8 cellular contexts compared by ENCODE assay signal in the genomic region with DNA sequence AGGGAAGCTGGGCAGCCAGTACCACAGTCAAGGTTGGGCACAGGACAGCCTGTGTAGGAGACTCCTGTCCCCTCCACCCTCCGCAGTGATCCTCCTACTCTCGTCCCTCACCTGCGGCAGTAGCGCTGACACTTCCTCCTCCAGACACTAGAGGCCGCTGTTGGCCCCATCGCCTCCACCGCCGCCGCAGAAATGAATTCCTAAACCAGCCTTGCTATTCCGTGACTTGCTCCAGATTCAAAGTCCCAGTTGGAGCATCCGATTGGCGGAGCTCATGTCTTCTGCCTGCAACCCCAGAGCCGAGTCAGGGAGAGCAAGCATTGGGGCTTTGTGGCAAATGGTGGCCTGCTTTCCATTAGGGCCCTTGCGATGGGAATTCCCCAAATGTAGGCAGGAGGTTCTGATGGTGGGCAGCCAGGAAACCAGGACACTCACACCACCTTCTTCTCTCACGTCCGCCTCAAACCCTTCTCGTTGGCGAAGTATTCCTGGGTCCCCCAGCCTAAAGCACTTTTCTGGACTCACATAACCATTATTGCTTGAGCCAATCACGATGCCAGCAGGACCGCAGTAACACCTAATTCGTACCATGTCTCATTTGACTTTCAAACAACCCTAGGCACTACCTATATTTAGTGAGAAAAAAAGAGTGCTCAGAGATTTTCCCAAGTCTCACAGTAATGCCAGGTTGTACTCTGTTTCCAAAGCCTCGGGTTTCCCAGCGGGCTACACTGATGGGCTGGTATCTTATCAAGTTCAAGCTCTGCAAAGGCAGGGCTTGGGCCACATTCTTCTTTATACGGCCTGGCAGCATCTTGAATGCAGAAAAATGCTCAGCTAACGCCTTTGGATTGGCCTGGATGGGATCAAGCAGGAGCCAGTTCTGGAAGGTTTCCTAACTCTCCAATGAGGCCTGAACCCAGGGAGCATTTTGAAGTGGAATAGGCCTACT. TPM values are rescaled to one million over a fixed set of nuclear protein-coding genes. Genes with fewer than 3 reads are reported as not detected.
DNase-seq lines count a peak whose midpoint lies in the region; ATAC-seq, FAIRE-seq and TF ChIP-seq lines count a peak whose summit lies in the region.

No MANE protein-coding gene starts in this region.

- peak; percentile 92 for TF ChIP-seq CTCF in WERI-Rb-1 (IDR thresholded peaks at IDR 0.05; ENCODE audit: low read depth, low read length)
- TF ChIP-seq CTCF in kidney (IDR thresholded peaks at IDR 0.05; ENCODE audit: borderline replicate concordance, extremely low read depth, insufficient read depth), result peak; percentile 91

- peak overlapping the region; percentile 67 to 85 for H3K9ac ChIP-seq in kidney (ENCODE audit: low read length in 2 of 2)

- ATAC-seq in HG02610 (IDR thresholded peaks at IDR 0.05; ENCODE audit: unreplicated experiment), result peak; percentile 18
- no peak for ATAC-seq in HG03039 (IDR thresholded peaks at IDR 0.05; ENCODE audit: unreplicated experiment)

- peak overlapping the region; percentile 64 for H3K4me3 ChIP-seq in WERI-Rb-1 (ENCODE audit: low read depth, low read length)
- H3K4me3 ChIP-seq in kidney (ENCODE audit: low read length in 2 of 2), result peak overlapping the region; percentile 58 to 92

- no peak for FAIRE-seq in kidney (lab: Jason Lieb, UNC)

- DNase-seq in Daoy (ENCODE audit: low read depth) (peak; percentile 80), NCI-H2107 treated with DMSO at 0.1 percent for 48 hours (lab: John Stamatoyannopoulos, UW; ENCODE audit: unreplicated experiment) (peak; percentile 69), WERI-Rb-1 (peak; percentile 87), caudate nucleus (lab: John Stamatoyannopoulos, UW) (peak in 58 of 61 donors; percentile 31 to 92 (median 76)), kidney (peak; percentile 85)
- DNase-seq in stimulated activated CD4-positive, alpha-beta T cell treated with anti-CD3 and anti-CD28 coated beads, Interleukin-15, amount 100 ng/mL, for 48 hours (ENCODE audit: low read depth in 2 of 2), result peak; percentile 49 to 65

- H3K27me3 ChIP-seq in WERI-Rb-1 (ENCODE audit: insufficient read depth, low read depth, severe bottlenecking), result no peaks in the 10 kb centered on the region

- peaks cover 16 to 21% of the 10 kb centered on the region in 2 donors for H3K4me1 ChIP-seq in kidney (ENCODE audit: control insufficient read depth in 1 of 2, insufficient read depth in 1 of 2, low read depth in 1 of 2, low read length in 2 of 2)

- intact Hi-C loops in kidney (cut with DNase I), result no loop called here

- H3K27ac ChIP-seq in WERI-Rb-1 (peak overlapping the region; percentile 89), caudate nucleus (ENCODE audit: low read depth, low read length) (peak overlapping the region; percentile 100), kidney (ENCODE audit: low read depth in 2 of 2, low read length in 2 of 2) (peak overlapping the region; percentile 93 to 97)

- H3K36me3 ChIP-seq in WERI-Rb-1 (peaks cover 27% of the 10 kb centered on the region), kidney (ENCODE audit: control insufficient read depth in 1 of 2, insufficient read depth in 2 of 2, low read length in 2 of 2) (peaks cover 8 to 15% of the 10 kb centered on the region in 2 donors)

- H3K9me3 ChIP-seq in WERI-Rb-1 (ENCODE audit: severe bottlenecking) (no peaks in the 10 kb centered on the region), kidney (ENCODE audit: control insufficient read depth in 1 of 2, low read length in 2 of 2) (no peaks in the 10 kb centered on the region)

RNA-seq across cellular contexts. Expression of a gene that starts 1.2 kb away (rescaled TPM):
- total RNA-seq in Daoy (2014; rRNA removed; shearing (Covaris generic)), result 19.9 and 20.2 TPM in 2 replicates
- total RNA-seq in kidney, result 94.3 TPM
- polyA plus RNA-seq in kidney (ENCODE audit: insufficient read depth, low read depth, low replicate concordance), result 128 TPM

RNA-seq across cellular contexts. Expression of a gene that starts 24.3 kb away (rescaled TPM):
- 65.0 and 79.9 TPM in 2 replicates for total RNA-seq in Daoy (2014; rRNA removed; shearing (Covaris generic))
- total RNA-seq in kidney, result 49.4 TPM
- polyA plus RNA-seq in kidney (ENCODE audit: insufficient read depth, low read depth, low replicate concordance), result 156 TPM

RNA-seq across cellular contexts. Expression of a gene that starts 24.9 kb away (rescaled TPM):
- total RNA-seq in Daoy (2014; rRNA removed; shearing (Covaris generic)), result not detected in 2 replicates
- total RNA-seq in kidney, result 0.98 TPM
- polyA plus RNA-seq in kidney (ENCODE audit: insufficient read depth, low read depth, low replicate concordance), result 15.4 TPM

RNA-seq across cellular contexts. Expression of a gene that starts 31.2 kb away (rescaled TPM):
- total RNA-seq in Daoy (2014; rRNA removed; shearing (Covaris generic)), result 0.21 and 1.3 TPM in 2 replicates
- not detected for total RNA-seq in kidney
- not detected for polyA plus RNA-seq in kidney (ENCODE audit: insufficient read depth, low read depth, low replicate concordance)

RNA-seq across cellular contexts. Expression of a gene that starts 32.7 kb away (rescaled TPM):
- total RNA-seq in Daoy (2014; rRNA removed; shearing (Covaris generic)), result 5.4 and 8.9 TPM in 2 replicates
- total RNA-seq in kidney, result 29.9 TPM
- 53.8 TPM for polyA plus RNA-seq in kidney (ENCODE audit: insufficient read depth, low read depth, low replicate concordance)
